Comparison of ENCODE assay signal across 1 cellular context in the genomic region with DNA sequence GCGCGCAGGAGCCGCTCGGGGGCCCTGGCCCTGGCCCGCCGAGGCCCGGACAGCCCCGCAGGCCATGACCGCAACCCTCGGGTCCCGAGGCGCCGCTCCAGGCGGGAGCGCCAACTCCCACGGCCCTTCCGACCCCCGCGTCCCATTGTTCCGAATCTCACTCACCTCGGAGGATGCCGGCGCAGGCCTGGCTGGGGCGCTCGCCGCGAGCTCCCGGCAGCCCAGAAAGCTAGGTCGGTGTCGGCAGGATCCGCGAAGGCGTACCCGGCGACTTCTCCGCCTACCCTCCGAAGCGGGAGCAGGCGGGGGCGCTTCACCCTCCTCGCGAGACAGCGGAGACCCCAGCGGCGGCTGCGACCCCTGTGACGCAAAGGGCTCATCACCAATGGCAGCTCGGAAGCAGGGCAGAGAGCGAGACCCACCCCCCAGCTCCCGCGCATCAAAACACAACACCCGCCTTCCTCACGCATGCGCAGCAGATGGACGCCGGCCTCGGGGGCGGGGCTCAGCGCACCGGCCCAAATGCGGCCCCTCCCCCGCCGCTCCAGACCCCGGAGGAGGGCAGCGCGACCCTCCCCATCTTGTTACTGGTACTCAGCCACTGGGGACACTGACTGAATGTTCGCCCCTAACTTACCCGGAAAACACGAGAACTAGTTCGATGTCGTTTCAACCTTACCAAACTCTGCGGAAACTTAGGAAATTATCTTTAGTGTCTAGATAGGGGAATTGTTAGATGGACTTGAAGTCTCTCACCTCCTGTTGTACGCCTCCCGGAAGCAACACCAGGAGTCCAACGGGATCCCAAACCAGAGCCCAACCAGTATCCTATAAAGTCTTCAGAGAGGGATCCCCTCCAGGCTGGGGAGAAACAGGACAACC.
TF ChIP-seq lines count a peak whose summit lies in the region.

No MANE protein-coding gene starts in this region.

TF ChIP-seq in HepG2, 621 proteins besides CTCF, POLR2A, EP300 and RAD21 (continued from another document and continues in another):
- TF ChIP-seq, protein P1, sequence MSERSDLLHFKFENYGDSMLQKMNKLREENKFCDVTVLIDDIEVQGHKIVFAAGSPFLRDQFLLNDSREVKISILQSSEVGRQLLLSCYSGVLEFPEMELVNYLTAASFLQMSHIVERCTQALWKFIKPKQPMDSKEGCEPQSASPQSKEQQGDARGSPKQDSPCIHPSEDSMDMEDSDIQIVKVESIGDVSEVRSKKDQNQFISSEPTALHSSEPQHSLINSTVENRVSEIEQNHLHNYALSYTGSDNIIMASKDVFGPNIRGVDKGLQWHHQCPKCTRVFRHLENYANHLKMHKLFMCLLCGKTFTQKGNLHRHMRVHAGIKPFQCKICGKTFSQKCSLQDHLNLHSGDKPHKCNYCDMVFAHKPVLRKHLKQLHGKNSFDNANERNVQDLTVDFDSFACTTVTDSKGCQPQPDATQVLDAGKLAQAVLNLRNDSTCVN (CRISPR knock-in tag; IDR thresholded peaks at IDR 0.05; ENCODE audit: borderline replicate concordance): 0 out of 2 replicates have a peak, but pooled peaks have one; percentile 39
- TF ChIP-seq TBL1XR1 (IDR thresholded peaks at IDR 0.05; ENCODE audit: borderline replicate concordance, low read length, partially characterized antibody) (no peak), TARDBP (CRISPR knock-in tag; IDR thresholded peaks at IDR 0.05) (no peak), ZNF335 (CRISPR knock-in tag; IDR thresholded peaks at IDR 0.05) (no peak; the same call in 1 of the 2 replicates), ZNF337 (CRISPR knock-in tag; IDR thresholded peaks at IDR 0.05; ENCODE audit: borderline replicate concordance, low read depth) (0 out of 2 replicates have a peak, but pooled peaks have one; percentile 13), YEATS2 (CRISPR knock-in tag; IDR thresholded peaks at IDR 0.05; ENCODE audit: borderline replicate concordance) (peak; percentile 79), ZNF468 (CRISPR knock-in tag; IDR thresholded peaks at IDR 0.05) (no peak), FOSL1 (CRISPR knock-in tag; IDR thresholded peaks at IDR 0.05; ENCODE audit: borderline replicate concordance) (no peak), ETV5 (CRISPR knock-in tag; IDR thresholded peaks at IDR 0.05; ENCODE audit: borderline replicate concordance) (no peak; the same call in 1 of the 2 replicates), SP140L (CRISPR knock-in tag; IDR thresholded peaks at IDR 0.05; ENCODE audit: borderline replicate concordance) (no peak), TP53 (CRISPR knock-in tag; conservative IDR thresholded peaks at IDR 0.05) (no peak), FOXA3 (CRISPR knock-in tag; IDR thresholded peaks at IDR 0.05) (no peak), ZNF550 (CRISPR knock-in tag; IDR thresholded peaks at IDR 0.05; ENCODE audit: borderline replicate concordance) (no peak), ZFP36 (IDR thresholded peaks at IDR 0.05; ENCODE audit: borderline replicate concordance, low read depth, low read length, partially characterized antibody) (no peak), ZNF34 (CRISPR knock-in tag; IDR thresholded peaks at IDR 0.05; ENCODE audit: borderline replicate concordance) (no peak), XRCC5 (optimal IDR thresholded peaks at IDR 0.05; ENCODE audit: low read length) (peak; percentile 3), KAT8 (CRISPR knock-in tag; IDR thresholded peaks at IDR 0.05) (peak; percentile 78), PPARG (CRISPR knock-in tag; conservative IDR thresholded peaks at IDR 0.05) (no peak), SSRP1 (CRISPR knock-in tag; IDR thresholded peaks at IDR 0.05) (no peak), TBX2 (CRISPR knock-in tag; IDR thresholded peaks at IDR 0.05; ENCODE audit: borderline replicate concordance) (peak; percentile 69), SIX4 (CRISPR knock-in tag; IDR thresholded peaks at IDR 0.05) (no peak), SRSF1 (optimal IDR thresholded peaks at IDR 0.05; ENCODE audit: low read depth, low read length) (peak; percentile 37), ELF3 (CRISPR knock-in tag; IDR thresholded peaks at IDR 0.05) (peak; percentile 31; the same call in 1 of the 2 replicates), ZMYM2 (CRISPR knock-in tag; IDR thresholded peaks at IDR 0.05) (no peak), KMT2A (CRISPR knock-in tag; IDR thresholded peaks at IDR 0.05) (peak; percentile 96), ZNF431 (CRISPR knock-in tag; IDR thresholded peaks at IDR 0.05; ENCODE audit: borderline replicate concordance, low read depth) (peak; percentile 39; the same call in 1 of the 2 replicates)
- TF ChIP-seq, protein P2, sequence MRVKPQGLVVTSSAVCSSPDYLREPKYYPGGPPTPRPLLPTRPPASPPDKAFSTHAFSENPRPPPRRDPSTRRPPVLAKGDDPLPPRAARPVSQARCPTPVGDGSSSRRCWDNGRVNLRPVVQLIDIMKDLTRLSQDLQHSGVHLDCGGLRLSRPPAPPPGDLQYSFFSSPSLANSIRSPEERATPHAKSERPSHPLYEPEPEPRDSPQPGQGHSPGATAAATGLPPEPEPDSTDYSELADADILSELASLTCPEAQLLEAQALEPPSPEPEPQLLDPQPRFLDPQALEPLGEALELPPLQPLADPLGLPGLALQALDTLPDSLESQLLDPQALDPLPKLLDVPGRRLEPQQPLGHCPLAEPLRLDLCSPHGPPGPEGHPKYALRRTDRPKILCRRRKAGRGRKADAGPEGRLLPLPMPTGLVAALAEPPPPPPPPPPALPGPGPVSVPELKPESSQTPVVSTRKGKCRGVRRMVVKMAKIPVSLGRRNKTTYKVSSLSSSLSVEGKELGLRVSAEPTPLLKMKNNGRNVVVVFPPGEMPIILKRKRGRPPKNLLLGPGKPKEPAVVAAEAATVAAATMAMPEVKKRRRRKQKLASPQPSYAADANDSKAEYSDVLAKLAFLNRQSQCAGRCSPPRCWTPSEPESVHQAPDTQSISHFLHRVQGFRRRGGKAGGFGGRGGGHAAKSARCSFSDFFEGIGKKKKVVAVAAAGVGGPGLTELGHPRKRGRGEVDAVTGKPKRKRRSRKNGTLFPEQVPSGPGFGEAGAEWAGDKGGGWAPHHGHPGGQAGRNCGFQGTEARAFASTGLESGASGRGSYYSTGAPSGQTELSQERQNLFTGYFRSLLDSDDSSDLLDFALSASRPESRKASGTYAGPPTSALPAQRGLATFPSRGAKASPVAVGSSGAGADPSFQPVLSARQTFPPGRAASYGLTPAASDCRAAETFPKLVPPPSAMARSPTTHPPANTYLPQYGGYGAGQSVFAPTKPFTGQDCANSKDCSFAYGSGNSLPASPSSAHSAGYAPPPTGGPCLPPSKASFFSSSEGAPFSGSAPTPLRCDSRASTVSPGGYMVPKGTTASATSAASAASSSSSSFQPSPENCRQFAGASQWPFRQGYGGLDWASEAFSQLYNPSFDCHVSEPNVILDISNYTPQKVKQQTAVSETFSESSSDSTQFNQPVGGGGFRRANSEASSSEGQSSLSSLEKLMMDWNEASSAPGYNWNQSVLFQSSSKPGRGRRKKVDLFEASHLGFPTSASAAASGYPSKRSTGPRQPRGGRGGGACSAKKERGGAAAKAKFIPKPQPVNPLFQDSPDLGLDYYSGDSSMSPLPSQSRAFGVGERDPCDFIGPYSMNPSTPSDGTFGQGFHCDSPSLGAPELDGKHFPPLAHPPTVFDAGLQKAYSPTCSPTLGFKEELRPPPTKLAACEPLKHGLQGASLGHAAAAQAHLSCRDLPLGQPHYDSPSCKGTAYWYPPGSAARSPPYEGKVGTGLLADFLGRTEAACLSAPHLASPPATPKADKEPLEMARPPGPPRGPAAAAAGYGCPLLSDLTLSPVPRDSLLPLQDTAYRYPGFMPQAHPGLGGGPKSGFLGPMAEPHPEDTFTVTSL (CRISPR knock-in tag; IDR thresholded peaks at IDR 0.05; ENCODE audit: borderline replicate concordance): no peak
- TF ChIP-seq, protein P3, sequence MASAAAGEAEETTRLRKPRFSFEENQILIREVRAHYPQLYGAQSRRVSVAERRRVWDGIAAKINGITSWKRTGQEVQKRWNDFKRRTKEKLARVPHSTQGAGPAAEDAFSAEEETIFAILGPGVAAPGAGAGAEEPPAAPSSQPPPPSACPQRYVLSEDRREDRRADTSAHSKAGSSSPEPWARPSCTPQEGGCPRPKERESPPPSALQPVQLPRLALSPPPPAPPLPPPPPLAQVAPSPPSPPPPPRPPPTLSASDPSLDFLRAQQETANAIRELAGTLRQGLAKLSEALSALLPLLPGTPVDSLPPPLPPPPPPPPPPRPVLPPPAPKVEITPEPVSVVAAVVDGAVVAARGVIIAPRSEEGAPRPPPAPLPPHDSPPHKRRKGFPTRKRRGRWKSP (CRISPR knock-in tag; IDR thresholded peaks at IDR 0.05): peak; percentile 46; the same call in 1 of the 2 replicates
- TF ChIP-seq, protein P4, sequence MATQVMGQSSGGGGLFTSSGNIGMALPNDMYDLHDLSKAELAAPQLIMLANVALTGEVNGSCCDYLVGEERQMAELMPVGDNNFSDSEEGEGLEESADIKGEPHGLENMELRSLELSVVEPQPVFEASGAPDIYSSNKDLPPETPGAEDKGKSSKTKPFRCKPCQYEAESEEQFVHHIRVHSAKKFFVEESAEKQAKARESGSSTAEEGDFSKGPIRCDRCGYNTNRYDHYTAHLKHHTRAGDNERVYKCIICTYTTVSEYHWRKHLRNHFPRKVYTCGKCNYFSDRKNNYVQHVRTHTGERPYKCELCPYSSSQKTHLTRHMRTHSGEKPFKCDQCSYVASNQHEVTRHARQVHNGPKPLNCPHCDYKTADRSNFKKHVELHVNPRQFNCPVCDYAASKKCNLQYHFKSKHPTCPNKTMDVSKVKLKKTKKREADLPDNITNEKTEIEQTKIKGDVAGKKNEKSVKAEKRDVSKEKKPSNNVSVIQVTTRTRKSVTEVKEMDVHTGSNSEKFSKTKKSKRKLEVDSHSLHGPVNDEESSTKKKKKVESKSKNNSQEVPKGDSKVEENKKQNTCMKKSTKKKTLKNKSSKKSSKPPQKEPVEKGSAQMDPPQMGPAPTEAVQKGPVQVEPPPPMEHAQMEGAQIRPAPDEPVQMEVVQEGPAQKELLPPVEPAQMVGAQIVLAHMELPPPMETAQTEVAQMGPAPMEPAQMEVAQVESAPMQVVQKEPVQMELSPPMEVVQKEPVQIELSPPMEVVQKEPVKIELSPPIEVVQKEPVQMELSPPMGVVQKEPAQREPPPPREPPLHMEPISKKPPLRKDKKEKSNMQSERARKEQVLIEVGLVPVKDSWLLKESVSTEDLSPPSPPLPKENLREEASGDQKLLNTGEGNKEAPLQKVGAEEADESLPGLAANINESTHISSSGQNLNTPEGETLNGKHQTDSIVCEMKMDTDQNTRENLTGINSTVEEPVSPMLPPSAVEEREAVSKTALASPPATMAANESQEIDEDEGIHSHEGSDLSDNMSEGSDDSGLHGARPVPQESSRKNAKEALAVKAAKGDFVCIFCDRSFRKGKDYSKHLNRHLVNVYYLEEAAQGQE (IDR thresholded peaks at IDR 0.05; ENCODE audit: borderline replicate concordance in 1 of 2, low read depth in 1 of 2, low read length in 2 of 2): no peak
- TF ChIP-seq, protein P5, sequence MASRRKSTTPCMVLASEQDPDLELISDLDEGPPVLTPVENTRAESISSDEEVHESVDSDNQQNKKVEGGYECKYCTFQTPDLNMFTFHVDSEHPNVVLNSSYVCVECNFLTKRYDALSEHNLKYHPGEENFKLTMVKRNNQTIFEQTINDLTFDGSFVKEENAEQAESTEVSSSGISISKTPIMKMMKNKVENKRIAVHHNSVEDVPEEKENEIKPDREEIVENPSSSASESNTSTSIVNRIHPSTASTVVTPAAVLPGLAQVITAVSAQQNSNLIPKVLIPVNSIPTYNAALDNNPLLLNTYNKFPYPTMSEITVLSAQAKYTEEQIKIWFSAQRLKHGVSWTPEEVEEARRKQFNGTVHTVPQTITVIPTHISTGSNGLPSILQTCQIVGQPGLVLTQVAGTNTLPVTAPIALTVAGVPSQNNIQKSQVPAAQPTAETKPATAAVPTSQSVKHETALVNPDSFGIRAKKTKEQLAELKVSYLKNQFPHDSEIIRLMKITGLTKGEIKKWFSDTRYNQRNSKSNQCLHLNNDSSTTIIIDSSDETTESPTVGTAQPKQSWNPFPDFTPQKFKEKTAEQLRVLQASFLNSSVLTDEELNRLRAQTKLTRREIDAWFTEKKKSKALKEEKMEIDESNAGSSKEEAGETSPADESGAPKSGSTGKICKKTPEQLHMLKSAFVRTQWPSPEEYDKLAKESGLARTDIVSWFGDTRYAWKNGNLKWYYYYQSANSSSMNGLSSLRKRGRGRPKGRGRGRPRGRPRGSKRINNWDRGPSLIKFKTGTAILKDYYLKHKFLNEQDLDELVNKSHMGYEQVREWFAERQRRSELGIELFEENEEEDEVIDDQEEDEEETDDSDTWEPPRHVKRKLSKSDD (CRISPR knock-in tag; IDR thresholded peaks at IDR 0.05; ENCODE audit: low read depth): no peak
- TF ChIP-seq, protein P6, sequence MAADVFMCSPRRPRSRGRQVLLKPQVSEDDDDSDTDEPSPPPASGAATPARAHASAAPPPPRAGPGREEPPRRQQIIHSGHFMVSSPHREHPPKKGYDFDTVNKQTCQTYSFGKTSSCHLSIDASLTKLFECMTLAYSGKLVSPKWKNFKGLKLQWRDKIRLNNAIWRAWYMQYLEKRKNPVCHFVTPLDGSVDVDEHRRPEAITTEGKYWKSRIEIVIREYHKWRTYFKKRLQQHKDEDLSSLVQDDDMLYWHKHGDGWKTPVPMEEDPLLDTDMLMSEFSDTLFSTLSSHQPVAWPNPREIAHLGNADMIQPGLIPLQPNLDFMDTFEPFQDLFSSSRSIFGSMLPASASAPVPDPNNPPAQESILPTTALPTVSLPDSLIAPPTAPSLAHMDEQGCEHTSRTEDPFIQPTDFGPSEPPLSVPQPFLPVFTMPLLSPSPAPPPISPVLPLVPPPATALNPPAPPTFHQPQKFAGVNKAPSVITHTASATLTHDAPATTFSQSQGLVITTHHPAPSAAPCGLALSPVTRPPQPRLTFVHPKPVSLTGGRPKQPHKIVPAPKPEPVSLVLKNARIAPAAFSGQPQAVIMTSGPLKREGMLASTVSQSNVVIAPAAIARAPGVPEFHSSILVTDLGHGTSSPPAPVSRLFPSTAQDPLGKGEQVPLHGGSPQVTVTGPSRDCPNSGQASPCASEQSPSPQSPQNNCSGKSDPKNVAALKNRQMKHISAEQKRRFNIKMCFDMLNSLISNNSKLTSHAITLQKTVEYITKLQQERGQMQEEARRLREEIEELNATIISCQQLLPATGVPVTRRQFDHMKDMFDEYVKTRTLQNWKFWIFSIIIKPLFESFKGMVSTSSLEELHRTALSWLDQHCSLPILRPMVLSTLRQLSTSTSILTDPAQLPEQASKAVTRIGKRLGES (CRISPR knock-in tag; IDR thresholded peaks at IDR 0.05; ENCODE audit: borderline replicate concordance): no peak
- TF ChIP-seq, protein P7, sequence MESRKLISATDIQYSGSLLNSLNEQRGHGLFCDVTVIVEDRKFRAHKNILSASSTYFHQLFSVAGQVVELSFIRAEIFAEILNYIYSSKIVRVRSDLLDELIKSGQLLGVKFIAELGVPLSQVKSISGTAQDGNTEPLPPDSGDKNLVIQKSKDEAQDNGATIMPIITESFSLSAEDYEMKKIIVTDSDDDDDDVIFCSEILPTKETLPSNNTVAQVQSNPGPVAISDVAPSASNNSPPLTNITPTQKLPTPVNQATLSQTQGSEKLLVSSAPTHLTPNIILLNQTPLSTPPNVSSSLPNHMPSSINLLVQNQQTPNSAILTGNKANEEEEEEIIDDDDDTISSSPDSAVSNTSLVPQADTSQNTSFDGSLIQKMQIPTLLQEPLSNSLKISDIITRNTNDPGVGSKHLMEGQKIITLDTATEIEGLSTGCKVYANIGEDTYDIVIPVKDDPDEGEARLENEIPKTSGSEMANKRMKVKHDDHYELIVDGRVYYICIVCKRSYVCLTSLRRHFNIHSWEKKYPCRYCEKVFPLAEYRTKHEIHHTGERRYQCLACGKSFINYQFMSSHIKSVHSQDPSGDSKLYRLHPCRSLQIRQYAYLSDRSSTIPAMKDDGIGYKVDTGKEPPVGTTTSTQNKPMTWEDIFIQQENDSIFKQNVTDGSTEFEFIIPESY (CRISPR knock-in tag; IDR thresholded peaks at IDR 0.05): no peak
- TF ChIP-seq, protein P8, sequence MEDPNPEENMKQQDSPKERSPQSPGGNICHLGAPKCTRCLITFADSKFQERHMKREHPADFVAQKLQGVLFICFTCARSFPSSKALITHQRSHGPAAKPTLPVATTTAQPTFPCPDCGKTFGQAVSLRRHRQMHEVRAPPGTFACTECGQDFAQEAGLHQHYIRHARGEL (CRISPR knock-in tag; IDR thresholded peaks at IDR 0.05): no peak
